ENCODE assay signal across 9 cellular contexts in genomic region chr19:15837399-15837731, GRCh38. TPM values are rescaled to one million over a fixed set of nuclear protein-coding genes. Genes with fewer than 3 reads are reported as not detected.
DNase-seq lines count a peak whose midpoint lies in the region; ATAC-seq and TF ChIP-seq lines count a peak whose summit lies in the region.
"Not testable (repeated sequence)": the region's sequence is repeated elsewhere in the genome, so short reads cannot be mapped to it uniquely, and the experiment has no call there.
"Had no signal": no experiment of that assay in that cellular context is flagged by ENCODE, and none has a peak within 500 bp of the region (broad histone marks: within the 10 kb centered on the region; RNA-seq: fewer than 3 reads in every experiment).

No MANE protein-coding gene starts in this region.

- H3K4me1 Mint-ChIP-seq in activated CD8-positive, alpha-beta T cell treated with anti-CD3 and anti-CD28 coated beads, Interleukin-2, amount 10 ng/mL, durations not matched to agents 7 days and 5 days (ENCODE audit: low read depth) = peaks cover 36% of the 10 kb centered on the region

- H3K9ac ChIP-seq in OCI-LY3 (ENCODE audit: low read length) = peak overlapping the region; percentile 73; the same call in 1 of the 2 replicates

- H2AFZ ChIP-seq in OCI-LY3 (ENCODE audit: low read depth, low read length) (peak overlapping the region; percentile 56; the same call in 1 of the 2 replicates), osteoblast (ENCODE audit: low read length) (peak overlapping the region; percentile 96)

- peak; percentile 74 for DNase-seq in DMS153 (lab: John Stamatoyannopoulos, UW)
- DNase-seq in activated CD8-positive, alpha-beta T cell treated with anti-CD3 and anti-CD28 coated beads, Interleukin-2, amount 10 ng/mL, durations not matched to agents 7 days and 5 days; choroid plexus epithelial cell (ENCODE audit: low read depth); osteoblast (ENCODE audit: insufficient read length, low spot score, missing footprints); thoracic aorta (ENCODE audit: low spot score): not testable (repeated sequence)

- not testable (repeated sequence) for H3K9me3 ChIP-seq in OCI-LY3 (ENCODE audit: insufficient read depth, low read length); osteoblast (ENCODE audit: low read depth, low read length); thoracic aorta

- H3K4me3 ChIP-seq in OCI-LY3 (ENCODE audit: low read length) = peak overlapping the region; percentile 84
- peak overlapping the region; percentile 73 for H3K4me3 ChIP-seq in choroid plexus epithelial cell (ENCODE audit: low read depth, low read length)
- H3K4me3 ChIP-seq in iPS-11a (ENCODE audit: low read depth, low read length) = peak overlapping the region; percentile 13
- peak overlapping the region; percentile 94 for H3K4me3 ChIP-seq in osteoblast (ENCODE audit: insufficient read depth, low read length)
- H3K4me3 ChIP-seq in thoracic aorta = peak overlapping the region; percentile 82

- H3K4me3 Mint-ChIP-seq in activated CD8-positive, alpha-beta T cell treated with anti-CD3 and anti-CD28 coated beads, Interleukin-2, amount 10 ng/mL, durations not matched to agents 7 days and 5 days = peak overlapping the region; percentile 84

- CTCF ChIA-PET in activated CD8-positive, alpha-beta T cell treated with anti-CD3 and anti-CD28 coated beads, Interleukin-2, amount 10 ng/mL, durations not matched to agents 7 days and 5 days (lab: Charles Lee) = interaction anchor here (0.9 kb wide), 1 partner anchor 11 kb away, joined by 3 read pairs; no protein-coding TSS in a partner anchor

- not testable (repeated sequence) for H3K27ac ChIP-seq in OCI-LY3 (ENCODE audit: low read length)
- H3K27ac ChIP-seq in osteoblast (ENCODE audit: low read depth, low read length) (peak overlapping the region; percentile 86), thoracic aorta (peak overlapping the region; percentile 95 to 98)

- not testable (repeated sequence) for H3K36me3 Mint-ChIP-seq in activated CD8-positive, alpha-beta T cell treated with anti-CD3 and anti-CD28 coated beads, Interleukin-2, amount 10 ng/mL, durations not matched to agents 7 days and 5 days (ENCODE audit: low read depth)

- not testable (repeated sequence) for H3K79me2 ChIP-seq in OCI-LY3 (ENCODE audit: low read length); osteoblast (ENCODE audit: insufficient read depth, low read length)

- H3K27ac Mint-ChIP-seq in activated CD8-positive, alpha-beta T cell treated with anti-CD3 and anti-CD28 coated beads, Interleukin-2, amount 10 ng/mL, durations not matched to agents 7 days and 5 days = peak overlapping the region; percentile 98

- not testable (repeated sequence) for H3K27me3 Mint-ChIP-seq in activated CD8-positive, alpha-beta T cell treated with anti-CD3 and anti-CD28 coated beads, Interleukin-2, amount 10 ng/mL, durations not matched to agents 7 days and 5 days (ENCODE audit: low read depth)

- not testable (repeated sequence) for H3K36me3 ChIP-seq in OCI-LY3 (replicated peaks; ENCODE audit: low read depth, low read length); osteoblast (ENCODE audit: insufficient read depth, low read length); thoracic aorta

- POLR2A ChIA-PET in activated CD8-positive, alpha-beta T cell treated with anti-CD3 and anti-CD28 coated beads, Interleukin-2, amount 10 ng/mL, durations not matched to agents 7 days and 5 days (lab: Charles Lee) = interaction anchor here (0.7 to 1.7 kb wide), 8 partner anchors 9 to 1147 kb away, joined by 3 to 16 read pairs (median 4); partner anchors contain the start of genes HSH2D, TPM4 and ZNF333

- H3K4me1 ChIP-seq in OCI-LY3 (ENCODE audit: low read length); osteoblast (ENCODE audit: insufficient read depth, low read length): not testable (repeated sequence)
- H3K4me1 ChIP-seq in thoracic aorta (ENCODE audit: control insufficient read depth in 1 of 2, low read depth in 2 of 2) = peaks cover 0 to 16% of the 10 kb centered on the region in 2 donors

- H4K20me1 ChIP-seq in OCI-LY3 (ENCODE audit: insufficient read depth, low read length); osteoblast (ENCODE audit: insufficient read depth, low read length): not testable (repeated sequence)

- H3K9me3 Mint-ChIP-seq in activated CD8-positive, alpha-beta T cell treated with anti-CD3 and anti-CD28 coated beads, Interleukin-2, amount 10 ng/mL, durations not matched to agents 7 days and 5 days (ENCODE audit: insufficient read depth) = not testable (repeated sequence)

- peak; percentile 12 for ATAC-seq in HG02840 (IDR thresholded peaks at IDR 0.05; ENCODE audit: low FRiP score, unreplicated experiment)
- peak; percentile 3 for ATAC-seq in activated CD8-positive, alpha-beta T cell treated with anti-CD3 and anti-CD28 coated beads, Interleukin-2, amount 10 ng/mL, durations not matched to agents 7 days and 5 days
- not testable (repeated sequence) for ATAC-seq in thoracic aorta (ENCODE audit: insufficient number of reproducible peaks, low FRiP score, low read depth)

- not testable (repeated sequence) for TF ChIP-seq CTCF in OCI-LY3 (IDR thresholded peaks at IDR 0.05; ENCODE audit: low read depth, low read length); choroid plexus epithelial cell (conservative IDR thresholded peaks at IDR 0.05; ENCODE audit: low read depth, low read length); osteoblast (IDR thresholded peaks at IDR 0.05; ENCODE audit: extremely low read depth, low read depth, low read length); thoracic aorta (IDR thresholded peaks at IDR 0.05)

- H3K4me2 ChIP-seq in OCI-LY3 (ENCODE audit: low read length) (peak overlapping the region; percentile 74), osteoblast (ENCODE audit: insufficient read depth, low read length) (peak overlapping the region; percentile 83)

- H3K27me3 ChIP-seq in OCI-LY3 (ENCODE audit: low read depth, low read length); osteoblast (ENCODE audit: insufficient read depth, low read length); thoracic aorta (replicated peaks; ENCODE audit: insufficient read depth): not testable (repeated sequence)

RNA-seq across cellular contexts. Expression of gene OR10H1, which starts 21.9 kb away (rescaled TPM):
- total RNA-seq in activated CD8-positive, alpha-beta T cell treated with anti-CD3 and anti-CD28 coated beads, Interleukin-2, amount 10 ng/mL, durations not matched to agents 7 days and 5 days = not detected
- not detected in 2 replicates for total RNA-seq in osteoblast
- not detected for total RNA-seq in thoracic aorta
- total RNA-seq: myocyte had no signal

RNA-seq across cellular contexts. Expression of gene OR10H5, which starts 49.9 kb away (rescaled TPM):
- total RNA-seq in activated CD8-positive, alpha-beta T cell treated with anti-CD3 and anti-CD28 coated beads, Interleukin-2, amount 10 ng/mL, durations not matched to agents 7 days and 5 days = not detected
- not detected in 2 replicates for total RNA-seq in osteoblast
- not detected for total RNA-seq in thoracic aorta
- total RNA-seq: myocyte had no signal

Comparison
In these comparisons a context has a peak if more than half of its experiments do, and no peak if none do; other contexts are left out.
1. H3K4me3 ChIP-seq: peak in every context shown above with its lines; median percentile 94 in osteoblast; 84 in OCI-LY3; 82 in thoracic aorta; 73 in choroid plexus epithelial cell; 13 in iPS-11a.